Comparison of ENCODE assay signal across 1 cellular context in the genomic region with DNA sequence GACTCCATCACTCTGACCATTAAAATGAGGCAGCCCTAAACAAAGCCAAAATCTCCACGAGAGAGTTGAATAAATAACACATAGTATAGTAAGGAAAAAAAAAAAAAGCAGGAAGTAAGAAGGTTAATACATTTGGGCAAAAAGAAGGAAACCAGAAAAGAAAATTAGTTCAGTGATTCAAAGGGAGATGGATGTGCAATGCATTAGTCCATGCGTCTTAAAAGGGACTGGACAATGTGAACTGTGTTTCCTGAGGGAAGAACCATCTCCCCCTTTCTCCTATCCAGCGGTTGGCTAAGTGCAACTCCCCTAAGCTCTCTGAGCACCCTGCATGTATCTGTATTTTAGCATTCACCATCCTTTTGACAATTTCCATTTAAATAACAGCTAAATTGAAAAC.
TF ChIP-seq lines count a peak whose summit lies in the region.

No MANE protein-coding gene starts in this region.

TF ChIP-seq in K562, 482 proteins besides CTCF, POLR2A, EP300 and RAD21:
- TF ChIP-seq ZNF584 (CRISPR knock-in tag; IDR thresholded peaks at IDR 0.05; ENCODE audit: low read depth) (no peak), MXI1 (IDR thresholded peaks at IDR 0.05; ENCODE audit: low read depth, low read length) (no peak), ZNF41 (CRISPR knock-in tag; conservative IDR thresholded peaks at IDR 0.05) (no peak), LARP7 (IDR thresholded peaks at IDR 0.05) (0 out of 2 replicates have a peak, but pooled peaks have one; percentile 42), TAL1 (IDR thresholded peaks at IDR 0.05) (no peak), PRDM10 (IDR thresholded peaks at IDR 0.05; ENCODE audit: partially characterized antibody) (peak; percentile 19)
- TF ChIP-seq, protein P1, sequence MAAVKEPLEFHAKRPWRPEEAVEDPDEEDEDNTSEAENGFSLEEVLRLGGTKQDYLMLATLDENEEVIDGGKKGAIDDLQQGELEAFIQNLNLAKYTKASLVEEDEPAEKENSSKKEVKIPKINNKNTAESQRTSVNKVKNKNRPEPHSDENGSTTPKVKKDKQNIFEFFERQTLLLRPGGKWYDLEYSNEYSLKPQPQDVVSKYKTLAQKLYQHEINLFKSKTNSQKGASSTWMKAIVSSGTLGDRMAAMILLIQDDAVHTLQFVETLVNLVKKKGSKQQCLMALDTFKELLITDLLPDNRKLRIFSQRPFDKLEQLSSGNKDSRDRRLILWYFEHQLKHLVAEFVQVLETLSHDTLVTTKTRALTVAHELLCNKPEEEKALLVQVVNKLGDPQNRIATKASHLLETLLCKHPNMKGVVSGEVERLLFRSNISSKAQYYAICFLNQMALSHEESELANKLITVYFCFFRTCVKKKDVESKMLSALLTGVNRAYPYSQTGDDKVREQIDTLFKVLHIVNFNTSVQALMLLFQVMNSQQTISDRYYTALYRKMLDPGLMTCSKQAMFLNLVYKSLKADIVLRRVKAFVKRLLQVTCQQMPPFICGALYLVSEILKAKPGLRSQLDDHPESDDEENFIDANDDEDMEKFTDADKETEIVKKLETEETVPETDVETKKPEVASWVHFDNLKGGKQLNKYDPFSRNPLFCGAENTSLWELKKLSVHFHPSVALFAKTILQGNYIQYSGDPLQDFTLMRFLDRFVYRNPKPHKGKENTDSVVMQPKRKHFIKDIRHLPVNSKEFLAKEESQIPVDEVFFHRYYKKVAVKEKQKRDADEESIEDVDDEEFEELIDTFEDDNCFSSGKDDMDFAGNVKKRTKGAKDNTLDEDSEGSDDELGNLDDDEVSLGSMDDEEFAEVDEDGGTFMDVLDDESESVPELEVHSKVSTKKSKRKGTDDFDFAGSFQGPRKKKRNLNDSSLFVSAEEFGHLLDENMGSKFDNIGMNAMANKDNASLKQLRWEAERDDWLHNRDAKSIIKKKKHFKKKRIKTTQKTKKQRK (IDR thresholded peaks at IDR 0.05; ENCODE audit: borderline replicate concordance, low read depth, low read length), result no peak
